8 cellular contexts compared by ENCODE assay signal in genomic region chr11:96259053-96259837, GRCh38.
DNase-seq lines count a peak whose midpoint lies in the region; ATAC-seq and TF ChIP-seq lines count a peak whose summit lies in the region.

No MANE protein-coding gene starts in this region.

- H3K4me3 ChIP-seq in right atrium auricular region, result no peak overlapping the region
- H3K4me3 ChIP-seq in thymus (ENCODE audit: low read length), result no peak overlapping the region

- ATAC-seq in activated T-helper 17 cell treated with anti-CD3 and anti-CD28 coated beads, Interleukin-2, amount 50 U/mL, for 72 hours (replicated peaks), result peak; percentile 41
- ATAC-seq in GM21528 (IDR thresholded peaks at IDR 0.05; ENCODE audit: low FRiP score, unreplicated experiment), result no peak

- no peak for TF ChIP-seq CTCF in right atrium auricular region (IDR thresholded peaks at IDR 0.05)

- peak overlapping the region; percentile 79 for H3K27ac Mint-ChIP-seq in activated CD4-positive, alpha-beta T cell treated with anti-CD3 and anti-CD28 coated beads, Interleukin-2, amount 10 ng/mL, durations not matched to agents 24 days and 14 days
- peak overlapping the region; percentile 84 for H3K27ac Mint-ChIP-seq in activated T-helper 17 cell treated with anti-CD3 and anti-CD28 coated beads, Interleukin-2, amount 50 U/mL, for 72 hours

- peaks cover 77% of the 10 kb centered on the region for H3K4me1 Mint-ChIP-seq in activated CD4-positive, alpha-beta T cell treated with anti-CD3 and anti-CD28 coated beads, Interleukin-2, amount 10 ng/mL, durations not matched to agents 24 days and 14 days
- peaks cover 65% of the 10 kb centered on the region for H3K4me1 Mint-ChIP-seq in activated T-helper 17 cell treated with anti-CD3 and anti-CD28 coated beads, Interleukin-2, amount 50 U/mL, for 72 hours

- WGBS in thymus, result 67% methylated on average over 4 of the region's 4 CpGs

- H3K9me3 ChIP-seq in right atrium auricular region (no peaks in the 10 kb centered on the region), thymus (ENCODE audit: control insufficient read depth) (no peaks in the 10 kb centered on the region)

- peak overlapping the region; percentile 57 for H3K4me3 Mint-ChIP-seq in activated CD4-positive, alpha-beta T cell treated with anti-CD3 and anti-CD28 coated beads, Interleukin-2, amount 10 ng/mL, durations not matched to agents 24 days and 14 days
- peak overlapping the region; percentile 68 for H3K4me3 Mint-ChIP-seq in activated T-helper 17 cell treated with anti-CD3 and anti-CD28 coated beads, Interleukin-2, amount 50 U/mL, for 72 hours

- peak overlapping the region; percentile 31 to 43 for H3K27ac ChIP-seq in right atrium auricular region
- peak overlapping the region; percentile 19 for H3K27ac ChIP-seq in thymus (ENCODE audit: low read depth)

- H3K4me1 ChIP-seq in right atrium auricular region (peaks cover 0 to 60% of the 10 kb centered on the region in 2 donors), thymus (ENCODE audit: control insufficient read depth, insufficient read depth, low read length) (peaks cover 50% of the 10 kb centered on the region)

- H3K27me3 Mint-ChIP-seq in activated CD4-positive, alpha-beta T cell treated with anti-CD3 and anti-CD28 coated beads, Interleukin-2, amount 10 ng/mL, durations not matched to agents 24 days and 14 days, result no peaks in the 10 kb centered on the region
- no peaks in the 10 kb centered on the region for H3K27me3 Mint-ChIP-seq in activated T-helper 17 cell treated with anti-CD3 and anti-CD28 coated beads, Interleukin-2, amount 50 U/mL, for 72 hours

- intact Hi-C loops in activated CD4-positive, alpha-beta T cell treated with anti-CD3 and anti-CD28 coated beads, Interleukin-2, amount 10 ng/mL, durations not matched to agents 24 days and 14 days (cut with micrococcal nuclease), result loop anchor here (2.0 to 5.0 kb wide), 4 partner anchors 16 to 247 kb away; partner anchors contain the start of genes JRKL and MAML2

- H3K27me3 ChIP-seq in right atrium auricular region, result no peaks in the 10 kb centered on the region
- H3K27me3 ChIP-seq in thymus (ENCODE audit: control insufficient read depth, insufficient read depth), result no peaks in the 10 kb centered on the region

- no peak for DNase-seq in activated CD4-positive, alpha-beta T cell treated with anti-CD3 and anti-CD28 coated beads, Interleukin-2, amount 10 ng/mL, durations not matched to agents 24 days and 14 days
- no peak for DNase-seq in activated CD4-positive, alpha-beta T cell treated with anti-CD3 and anti-CD28 coated beads for 4 hours
- DNase-seq in right atrium auricular region (ENCODE audit: low spot score) (no peak), islet precursor cell (no peak), SKM-1 treated with dmso at 0.1 percent for 144 hours (lab: John Stamatoyannopoulos, UW; ENCODE audit: unreplicated experiment) (no peak)

- peaks cover 11% of the 10 kb centered on the region for H3K36me3 Mint-ChIP-seq in activated CD4-positive, alpha-beta T cell treated with anti-CD3 and anti-CD28 coated beads, Interleukin-2, amount 10 ng/mL, durations not matched to agents 24 days and 14 days (ENCODE audit: low read depth)
- no peaks in the 10 kb centered on the region for H3K36me3 Mint-ChIP-seq in activated T-helper 17 cell treated with anti-CD3 and anti-CD28 coated beads, Interleukin-2, amount 50 U/mL, for 72 hours (ENCODE audit: low read depth)

- no peaks in the 10 kb centered on the region for H3K9me3 Mint-ChIP-seq in activated CD4-positive, alpha-beta T cell treated with anti-CD3 and anti-CD28 coated beads, Interleukin-2, amount 10 ng/mL, durations not matched to agents 24 days and 14 days
- no peaks in the 10 kb centered on the region for H3K9me3 Mint-ChIP-seq in activated T-helper 17 cell treated with anti-CD3 and anti-CD28 coated beads, Interleukin-2, amount 50 U/mL, for 72 hours

- no peaks in the 10 kb centered on the region for H3K36me3 ChIP-seq in right atrium auricular region
- H3K36me3 ChIP-seq in thymus (ENCODE audit: control insufficient read depth, insufficient read depth), result no peaks in the 10 kb centered on the region
